8 cellular contexts compared by ENCODE assay signal in the genomic region with DNA sequence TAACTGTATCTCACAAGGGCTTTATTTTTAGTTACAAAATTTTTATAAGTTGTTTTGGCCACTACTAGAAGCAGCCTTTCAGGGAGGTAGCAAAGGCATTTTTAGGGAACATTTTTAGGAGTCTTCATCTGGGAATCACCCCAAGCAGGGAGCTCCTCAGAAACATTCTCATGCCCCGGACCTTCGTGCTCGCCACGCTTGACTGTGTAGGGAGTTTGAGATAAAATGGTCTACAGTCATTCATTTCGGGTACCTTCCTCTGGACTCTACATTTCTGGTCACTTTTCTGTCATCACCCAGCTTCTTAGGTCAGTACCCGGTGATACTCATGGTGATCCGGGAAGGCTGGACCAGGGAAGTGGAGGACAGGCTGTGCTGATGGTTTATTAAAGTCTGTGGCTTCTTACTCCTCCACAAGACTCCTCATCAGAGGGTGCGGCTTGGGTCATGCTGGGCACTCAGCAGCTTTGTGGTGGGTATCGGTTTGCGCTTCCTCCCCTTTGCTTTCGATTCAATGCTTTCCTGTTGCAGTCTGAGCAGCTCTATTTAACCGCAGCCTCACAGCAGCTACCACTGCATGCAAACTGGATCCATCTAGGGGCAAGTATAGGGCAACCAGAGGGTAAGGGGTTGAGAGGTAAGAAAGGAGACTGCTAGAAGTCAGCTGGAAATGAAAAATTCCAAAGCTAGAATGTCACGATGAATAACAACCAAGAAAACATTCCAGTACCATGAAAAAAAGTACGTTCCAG. TPM values are rescaled to one million over a fixed set of nuclear protein-coding genes. Genes with fewer than 3 reads are reported as not detected.
DNase-seq lines count a peak whose midpoint lies in the region; ATAC-seq lines count a peak whose summit lies in the region.
"Not testable (repeated sequence)": the region's sequence is repeated elsewhere in the genome, so short reads cannot be mapped to it uniquely, and the experiment has no call there.

No MANE protein-coding gene starts in this region.

- in situ Hi-C loops in Caki2 (cut with HindIII; ENCODE audit: low pct_unique_long_range_greater_than_20kb, low sequenced_read_pairs), result not testable (repeated sequence)

- POLR2A ChIA-PET in naive thymus-derived CD4-positive, alpha-beta T cell (lab: Charles Lee), result not testable (repeated sequence)

- ATAC-seq in GM21367 (IDR thresholded peaks at IDR 0.05; ENCODE audit: unreplicated experiment), result peak; percentile 98
- ATAC-seq in HG03175 (IDR thresholded peaks at IDR 0.05; ENCODE audit: unreplicated experiment), result peak; percentile 100
- peak; percentile 95 for ATAC-seq in naive thymus-derived CD4-positive, alpha-beta T cell

- not testable (repeated sequence) for H3K36me3 ChIP-seq in naive thymus-derived CD4-positive, alpha-beta T cell (ENCODE audit: control insufficient read depth in 2 of 3, insufficient read depth in 3 of 3, low read length in 3 of 3)

- not testable (repeated sequence) for H3K9me3 ChIP-seq in naive thymus-derived CD4-positive, alpha-beta T cell (ENCODE audit: control insufficient read depth in 2 of 3, low read length in 3 of 3)

- peak overlapping the region; percentile 73 for H3K27ac Mint-ChIP-seq in dendritic cell treated with granulocyte-macrophage colony-stimulating factor and Interleukin-4, amounts not matched to agents 40 ng/mL and 50 ng/mL, for 4 days
- H3K27ac Mint-ChIP-seq in naive thymus-derived CD4-positive, alpha-beta T cell, result peak overlapping the region; percentile 3 to 82 (median 70)

- H3K4me3 ChIP-seq in naive thymus-derived CD4-positive, alpha-beta T cell (ENCODE audit: low read length), result not testable (repeated sequence)

- peak overlapping the region; percentile 26 for H3K4me3 Mint-ChIP-seq in dendritic cell treated with granulocyte-macrophage colony-stimulating factor and Interleukin-4, amounts not matched to agents 40 ng/mL and 50 ng/mL, for 4 days
- peak overlapping the region; percentile 55 to 90 (median 70) for H3K4me3 Mint-ChIP-seq in naive thymus-derived CD4-positive, alpha-beta T cell

- not testable (repeated sequence) for H3K27ac ChIP-seq in naive thymus-derived CD4-positive, alpha-beta T cell (ENCODE audit: low read depth, low read length)

- intact Hi-C loops in dendritic cell treated with granulocyte-macrophage colony-stimulating factor and Interleukin-4, amounts not matched to agents 40 ng/mL and 50 ng/mL, for 4 days (cut with micrococcal nuclease), result not testable (repeated sequence)
- intact Hi-C loops in naive thymus-derived CD4-positive, alpha-beta T cell (cut with micrococcal nuclease), result loop anchor here (5.0 to 10.0 kb wide), 4 partner anchors 175 to 335 kb away; no protein-coding TSS in a partner anchor

- CTCF ChIA-PET in naive thymus-derived CD4-positive, alpha-beta T cell (lab: Charles Lee), result not testable (repeated sequence)

- not testable (repeated sequence) for H3K27me3 ChIP-seq in naive thymus-derived CD4-positive, alpha-beta T cell (ENCODE audit: control insufficient read depth in 2 of 2, insufficient read depth in 2 of 2, low read length in 2 of 2)

- peak; percentile 53 for DNase-seq in Caki2 (ENCODE audit: low read depth)
- DNase-seq in RPMI7951 (ENCODE audit: low read depth), result peak; percentile 26
- DNase-seq in activated CD8-positive, alpha-beta memory T cell treated with anti-CD3 and anti-CD28 coated beads, Interleukin-2, amount 50 U/mL, for 1 hour (ENCODE audit: extremely low read depth), result peak; percentile 11
- DNase-seq in naive thymus-derived CD4-positive, alpha-beta T cell, result peak in 8 of 9 donors; percentile 34 to 63 (median 50)
- peak; percentile 28 for DNase-seq in stimulated activated CD8-positive, alpha-beta memory T cell treated with anti-CD3 and anti-CD28 coated beads, Interleukin-4, amount 100 ng/mL, for 24 hours (ENCODE audit: low read depth)

- not testable (repeated sequence) for H3K36me3 Mint-ChIP-seq in dendritic cell treated with granulocyte-macrophage colony-stimulating factor and Interleukin-4, amounts not matched to agents 40 ng/mL and 50 ng/mL, for 4 days (ENCODE audit: low read depth); naive thymus-derived CD4-positive, alpha-beta T cell

- not testable (repeated sequence) for H3K9me3 Mint-ChIP-seq in dendritic cell treated with granulocyte-macrophage colony-stimulating factor and Interleukin-4, amounts not matched to agents 40 ng/mL and 50 ng/mL, for 4 days; naive thymus-derived CD4-positive, alpha-beta T cell

- H3K27me3 Mint-ChIP-seq in dendritic cell treated with granulocyte-macrophage colony-stimulating factor and Interleukin-4, amounts not matched to agents 40 ng/mL and 50 ng/mL, for 4 days; naive thymus-derived CD4-positive, alpha-beta T cell: not testable (repeated sequence)

- H3K4me1 ChIP-seq in naive thymus-derived CD4-positive, alpha-beta T cell (ENCODE audit: control insufficient read depth in 2 of 2, insufficient read depth in 2 of 2, low read length in 2 of 2), result peaks cover 7 to 17% of the 10 kb centered on the region in 2 donors

- H3K4me1 Mint-ChIP-seq in dendritic cell treated with granulocyte-macrophage colony-stimulating factor and Interleukin-4, amounts not matched to agents 40 ng/mL and 50 ng/mL, for 4 days (ENCODE audit: low read depth), result peaks cover 12% of the 10 kb centered on the region
- peaks cover 14 to 26% (median 24%) of the 10 kb centered on the region in 7 donors for H3K4me1 Mint-ChIP-seq in naive thymus-derived CD4-positive, alpha-beta T cell

RNA-seq across cellular contexts. Expression of gene SEC22B, which starts 33.6 kb away (rescaled TPM):
- 8.1 and 8.3 TPM in 2 replicates for total RNA-seq in Caki2 (2014; rRNA removed; shearing (Covaris generic); ENCODE audit: low replicate concordance)
- 38.4 and 39.0 TPM in 2 replicates for total RNA-seq in RPMI7951 (2014; rRNA removed; shearing (Covaris generic))
- total RNA-seq in naive thymus-derived CD4-positive, alpha-beta T cell, result 10 to 100 TPM; 28.1 to 49.6 (median 35.3) TPM
- 10 to 100 TPM; 17.2 to 22.1 TPM for polyA plus RNA-seq in naive thymus-derived CD4-positive, alpha-beta T cell
